10 cellular contexts compared by ENCODE assay signal in the genomic region with DNA sequence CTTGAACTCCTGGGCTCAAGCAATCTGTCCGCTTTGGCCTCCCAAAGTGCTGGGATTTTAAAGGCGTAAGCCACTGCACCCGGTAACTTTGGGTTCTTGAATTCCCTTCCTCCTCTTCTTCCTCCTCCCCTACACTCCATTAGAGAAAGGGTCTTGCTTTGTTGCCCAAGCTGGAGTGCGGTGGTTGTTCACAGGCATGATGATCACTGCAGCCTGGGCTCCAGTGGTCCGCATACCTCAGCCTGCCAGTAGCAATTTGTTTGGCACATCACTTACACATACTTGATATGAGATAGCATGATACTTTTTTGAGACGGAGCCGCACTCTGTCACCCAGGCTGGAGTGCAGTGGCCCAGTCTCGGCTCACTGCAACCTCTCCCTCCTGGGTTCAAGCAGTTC. TPM values are rescaled to one million over a fixed set of nuclear protein-coding genes. Genes with fewer than 3 reads are reported as not detected.
DNase-seq lines count a peak whose midpoint lies in the region; ATAC-seq and TF ChIP-seq lines count a peak whose summit lies in the region.
"Had no signal": no experiment of that assay in that cellular context is flagged by ENCODE, and none has a peak within 500 bp of the region (broad histone marks: within the 10 kb centered on the region; RNA-seq: fewer than 3 reads in every experiment).

No MANE protein-coding gene starts in this region.

- H3K4me2 ChIP-seq in Karpas-422 (ENCODE audit: low read depth, low read length, poor library complexity, severe bottlenecking) (peak overlapping the region; percentile 72), trophoblast cell (ENCODE audit: low read length) (no peak overlapping the region)

- H2AFZ ChIP-seq in Karpas-422 (ENCODE audit: low read length) (no peak overlapping the region), trophoblast cell (ENCODE audit: insufficient read depth, low read length, poor library complexity) (no peak overlapping the region)

- no peak overlapping the region for H2BK5ac ChIP-seq in trophoblast cell (ENCODE audit: low read depth, low read length, poor library complexity)

- no peaks in the 10 kb centered on the region for H3K9me3 ChIP-seq in Karpas-422 (ENCODE audit: low read length)
- no peaks in the 10 kb centered on the region for H3K9me3 ChIP-seq in trophoblast cell (ENCODE audit: insufficient read depth, low read depth, low read length)
- H3K9me3 ChIP-seq in ovary = no peaks in the 10 kb centered on the region

- H3K23ac ChIP-seq in trophoblast cell (ENCODE audit: low read length) = no peak overlapping the region

- CTCF ChIA-PET in activated CD4-positive, alpha-beta T cell treated with anti-CD3 and anti-CD28 coated beads for 36 hours (lab: Charles Lee) = interaction anchor here (0.7 to 0.8 kb wide), 2 partner anchors 37 to 67 kb away, joined by 4 read pairs; no protein-coding TSS in a partner anchor

- no peak for ATAC-seq in activated CD4-positive, alpha-beta T cell treated with anti-CD3 and anti-CD28 coated beads for 36 hours
- ATAC-seq in central memory CD8-positive, alpha-beta T cell (replicated peaks; ENCODE audit: extremely low read depth, poor library complexity, severe bottlenecking) = no peak
- ATAC-seq in GM21526 (IDR thresholded peaks at IDR 0.05; ENCODE audit: low FRiP score, unreplicated experiment) = no peak

- no CpG with 5 or more reads among the region's 8 CpGs for WGBS in trophoblast cell (ENCODE audit: extremely low coverage, insufficient coverage, insufficient read length)
- WGBS in ovary, 3 donors = 88 to 91% (median 90%) methylated on average over 8 of the region's 8 CpGs

- H3K9ac ChIP-seq in Karpas-422 (ENCODE audit: low read length) = no peak overlapping the region
- H3K9ac ChIP-seq in trophoblast cell (ENCODE audit: low read length) = no peak overlapping the region

- H3K27ac Mint-ChIP-seq in activated CD4-positive, alpha-beta T cell treated with anti-CD3 and anti-CD28 coated beads for 36 hours = peak overlapping the region; percentile 61
- peak overlapping the region; percentile 94 for H3K27ac Mint-ChIP-seq in central memory CD8-positive, alpha-beta T cell (ENCODE audit: low read depth)

- peaks cover 5% of the 10 kb centered on the region for H3K27me3 Mint-ChIP-seq in activated CD4-positive, alpha-beta T cell treated with anti-CD3 and anti-CD28 coated beads for 36 hours
- no peaks in the 10 kb centered on the region for H3K27me3 Mint-ChIP-seq in central memory CD8-positive, alpha-beta T cell

- no peak for TF ChIP-seq EP300 in ovary (IDR thresholded peaks at IDR 0.05)

- H3K36me3 ChIP-seq in Karpas-422 (ENCODE audit: insufficient read depth, low read length) (peaks cover 39% of the 10 kb centered on the region), trophoblast cell (ENCODE audit: control insufficient read depth in 1 of 2, insufficient read depth in 2 of 2, low read length in 2 of 2) (peaks cover 2 to 10% of the 10 kb centered on the region in 2 experiments), ovary (no peaks in the 10 kb centered on the region)

- H4K91ac ChIP-seq in trophoblast cell (ENCODE audit: low read depth, low read length) = no peak overlapping the region

- no peak overlapping the region for H3K14ac ChIP-seq in trophoblast cell (ENCODE audit: low read length)

- POLR2A ChIA-PET in activated CD4-positive, alpha-beta T cell treated with anti-CD3 and anti-CD28 coated beads for 36 hours (lab: Charles Lee) = interaction anchor here (0.9 kb wide), 1 partner anchor 145 kb away, joined by 4 read pairs; a partner anchor contains a TSS

- peaks cover 67% of the 10 kb centered on the region for H3K79me2 ChIP-seq in Karpas-422 (ENCODE audit: low read length)
- peaks cover 18% of the 10 kb centered on the region for H3K79me2 ChIP-seq in trophoblast cell (ENCODE audit: control insufficient read depth, insufficient read depth, low read length, poor library complexity)

- H3K9me3 Mint-ChIP-seq in activated CD4-positive, alpha-beta T cell treated with anti-CD3 and anti-CD28 coated beads for 36 hours (ENCODE audit: low read depth) = no peaks in the 10 kb centered on the region
- no peaks in the 10 kb centered on the region for H3K9me3 Mint-ChIP-seq in central memory CD8-positive, alpha-beta T cell

- intact Hi-C loops in activated CD4-positive, alpha-beta T cell treated with anti-CD3 and anti-CD28 coated beads for 36 hours (cut with DNase I, micrococcal nuclease) = loop anchor here (10.0 kb wide), 2 partner anchors 350 to 1260 kb away; no protein-coding TSS in a partner anchor
- intact Hi-C loops in ovary (cut with DNase I) = no loop called here

- H3K4me1 ChIP-seq in Karpas-422 (ENCODE audit: low read length) = peaks cover 23% of the 10 kb centered on the region
- H3K4me1 ChIP-seq in trophoblast cell (ENCODE audit: control insufficient read depth in 1 of 2, insufficient read depth in 2 of 2, low read length in 2 of 2) = peaks cover 0 to 4% of the 10 kb centered on the region in 2 experiments
- H3K4me1 ChIP-seq in ovary (ENCODE audit: insufficient read depth) = peaks cover 4% of the 10 kb centered on the region

- H3K4ac ChIP-seq in trophoblast cell (ENCODE audit: low read depth, low read length) = peak overlapping the region; percentile 61

- 0 out of 2 replicates have a peak, but pooled peaks cover 3% of the 10 kb centered on the region for H4K20me1 ChIP-seq in Karpas-422 (ENCODE audit: insufficient read depth, low read depth, low read length)

- no peak overlapping the region for H4K12ac ChIP-seq in trophoblast cell (ENCODE audit: low read depth, low read length)

- H3K79me1 ChIP-seq in trophoblast cell (ENCODE audit: low read length) = peaks cover 11% of the 10 kb centered on the region

- no peak for TF ChIP-seq CTCF in ovary (IDR thresholded peaks at IDR 0.05)

- H2BK12ac ChIP-seq in trophoblast cell (ENCODE audit: low read length) = no peak overlapping the region

- H3K36me3 Mint-ChIP-seq in activated CD4-positive, alpha-beta T cell treated with anti-CD3 and anti-CD28 coated beads for 36 hours (ENCODE audit: low read depth) = peaks cover 22% of the 10 kb centered on the region
- peaks cover 35% of the 10 kb centered on the region for H3K36me3 Mint-ChIP-seq in central memory CD8-positive, alpha-beta T cell (ENCODE audit: insufficient read depth)

- no peak overlapping the region for H2AK5ac ChIP-seq in trophoblast cell (ENCODE audit: low read length)

- no peak overlapping the region for H2BK120ac ChIP-seq in trophoblast cell (ENCODE audit: insufficient read depth, low read length, poor library complexity)

- H3K4me3 ChIP-seq in Karpas-422 (ENCODE audit: low read length) = peak overlapping the region; percentile 88; the same call in 1 of the 2 replicates
- no peak overlapping the region for H3K4me3 ChIP-seq in trophoblast cell (ENCODE audit: low read depth, low read length)
- H3K4me3 ChIP-seq in ovary = no peak overlapping the region

- H3K27me3 ChIP-seq in Karpas-422 (ENCODE audit: low read length) (no peaks in the 10 kb centered on the region), trophoblast cell (ENCODE audit: insufficient read depth, low read length) (no peaks in the 10 kb centered on the region), ovary (no peaks in the 10 kb centered on the region)

- H3K9me2 ChIP-seq in Karpas-422 (replicated peaks; ENCODE audit: insufficient read depth, low read length) = no peaks in the 10 kb centered on the region

- no peak for DNase-seq in activated CD4-positive, alpha-beta T cell treated with anti-CD3 and anti-CD28 coated beads for 36 hours
- DNase-seq in activated CD4-positive, alpha-beta T cell treated with anti-CD3 and anti-CD28 coated beads for 1 hour = no peak
- DNase-seq in Karpas-422 (no peak), trophoblast cell (no peak), ovary (no peak), NCI-H1048 (lab: John Stamatoyannopoulos, UW) (no peak)
- DNase-seq in central memory CD8-positive, alpha-beta T cell (ENCODE audit: low spot score in 2 of 2) = no peak
- DNase-seq: effector CD8-positive, alpha-beta T cell; NCI-H1930 had no signal

- no peak overlapping the region for H3K18ac ChIP-seq in trophoblast cell (ENCODE audit: low read length)

- H4K8ac ChIP-seq in trophoblast cell (ENCODE audit: low read depth, low read length) = no peak overlapping the region

- peaks cover 56% of the 10 kb centered on the region for H3K4me1 Mint-ChIP-seq in activated CD4-positive, alpha-beta T cell treated with anti-CD3 and anti-CD28 coated beads for 36 hours
- H3K4me1 Mint-ChIP-seq in central memory CD8-positive, alpha-beta T cell = peaks cover 38% of the 10 kb centered on the region

- H3K4me3 Mint-ChIP-seq in activated CD4-positive, alpha-beta T cell treated with anti-CD3 and anti-CD28 coated beads for 36 hours = peak overlapping the region; percentile 82
- H3K4me3 Mint-ChIP-seq in central memory CD8-positive, alpha-beta T cell = peak overlapping the region; percentile 78

- H3K27ac ChIP-seq in Karpas-422 (ENCODE audit: low read length) = no peak overlapping the region
- H3K27ac ChIP-seq in trophoblast cell (ENCODE audit: low read depth, low read length) = no peak overlapping the region
- H3K27ac ChIP-seq in ovary = no peak overlapping the region

- no peak for TF ChIP-seq POLR2A in ovary (IDR thresholded peaks at IDR 0.05)

RNA-seq across cellular contexts. Expression of a gene that starts 2.2 kb away (rescaled TPM):
- total RNA-seq in activated CD4-positive, alpha-beta T cell treated with anti-CD3 and anti-CD28 coated beads for 36 hours = 10 to 100 TPM; 24.0 to 24.5 TPM
- 12.9 and 36.1 TPM in 2 replicates for total RNA-seq in Karpas-422 (2014; rRNA removed; shearing (Covaris generic); ENCODE audit: low replicate concordance)
- polyA plus RNA-seq in trophoblast cell (2013) = 45.9 and 49.7 TPM in 2 replicates
- 10 to 100 TPM; 37.9 to 61.3 (median 47.3) TPM for total RNA-seq in ovary
- polyA plus RNA-seq in ovary = 100 to 1,000 TPM in 1 of 2 donors, 10 to 100 TPM in 1; 35.7 to 113 TPM

Comparison
In these comparisons a context has a peak if more than half of its experiments do, and no peak if none do; other contexts are left out.
1. intact Hi-C loops: an anchor here in activated CD4-positive, alpha-beta T cell treated with anti-CD3 and anti-CD28 coated beads for 36 hours (10.0 kb wide); none called in ovary.